Comparison of ENCODE assay signal across 22 cellular contexts in genomic region chr3:10762116-10762515, GRCh38. TPM values are rescaled to one million over a fixed set of nuclear protein-coding genes. Genes with fewer than 3 reads are reported as not detected.
A peak's percentile ranks its signal among the peaks of the same experiment; 100 is the strongest.
DNase-seq lines count a peak whose midpoint lies in the region; ATAC-seq, FAIRE-seq and TF ChIP-seq lines count a peak whose summit lies in the region.
"Had no signal": no experiment of that assay in that cellular context is flagged by ENCODE, and none has a peak within 500 bp of the region (broad histone marks: within the 10 kb centered on the region; RNA-seq: fewer than 3 reads in every experiment).

No MANE protein-coding gene starts in this region.

- no TSS peak for BruUV-seq in HepG2 (replicated peaks; lab: Mats Ljungman, UMichigan)

- no peaks in the 10 kb centered on the region for H3K9me3 ChIP-seq in HepG2 (ENCODE audit: low read length)
- no peaks in the 10 kb centered on the region for H3K9me3 ChIP-seq in right lobe of liver
- H3K9me3 ChIP-seq in WERI-Rb-1 (ENCODE audit: severe bottlenecking), result no peaks in the 10 kb centered on the region
- H3K9me3 ChIP-seq: Caco-2 had no signal

- TF ChIP-seq POLR2A in HepG2 (IDR thresholded peaks at IDR 0.05; ENCODE audit: insufficient read depth in 1 of 2, low read depth in 2 of 2, low read length in 2 of 2) (no peak), right lobe of liver (IDR thresholded peaks at IDR 0.05) (no peak)

- no peaks in the 10 kb centered on the region for H3K36me3 ChIP-seq in HepG2 (replicated peaks in 1 of 2; ENCODE audit: control insufficient read depth in 1 of 2, insufficient read depth in 2 of 2, low read length in 2 of 2)
- no peaks in the 10 kb centered on the region for H3K36me3 ChIP-seq in right lobe of liver
- no peaks in the 10 kb centered on the region for H3K36me3 ChIP-seq in WERI-Rb-1

- no peak for TF ChIP-seq EP300 in HepG2 (IDR thresholded peaks at IDR 0.05; ENCODE audit: low read depth in 2 of 2, low read length in 2 of 2)
- no peak for TF ChIP-seq EP300 in HepG2 (CRISPR knock-in tag; IDR thresholded peaks at IDR 0.05; ENCODE audit: borderline replicate concordance)

- no peak overlapping the region for H3K9ac ChIP-seq in HepG2 (ENCODE audit: insufficient read depth, low read depth, low read length)
- H3K9ac ChIP-seq: KMS-11 had no signal

- FAIRE-seq in HepG2 (lab: Jason Lieb, UNC), result no peak
- no peak for FAIRE-seq in urothelium cell line (lab: Jason Lieb, UNC)
- FAIRE-seq: D721Med, G401.6, GM12891, GM19239, H54 had no signal

- no peak for DNase-seq in HepG2 (ENCODE audit: low spot score)
- DNase-seq in right lobe of liver, result no peak
- peak; percentile 28 for DNase-seq in WERI-Rb-1
- peak; percentile 20 for DNase-seq in mesenteric fat pad (ENCODE audit: low spot score)
- DNase-seq in urothelium cell line (ENCODE audit: low spot score), result no peak
- DNase-seq in stimulated activated CD4-positive, alpha-beta T cell treated with anti-CD3 and anti-CD28 coated beads, Interleukin-2, amount 100 ng/mL, for 24 hours, result no peak
- DNase-seq: C1 segment of cervical spinal cord; Caco-2; CD4-positive, CD25-positive, alpha-beta regulatory T cell; CD8-positive, alpha-beta memory T cell; HCEC 1CT; HFFc6 had no signal

- 0 out of 3 replicates have a peak, but pooled peaks have one; percentile 15 for ATAC-seq in HepG2
- no peak for ATAC-seq in right lobe of liver
- ATAC-seq in HG02678 (IDR thresholded peaks at IDR 0.05; ENCODE audit: unreplicated experiment), result no peak

- WGBS in HepG2 (ENCODE audit: low lambda C conversion rate), result 3% methylated on average over 5 of the region's 5 CpGs
- WGBS in right lobe of liver (ENCODE audit: insufficient coverage, low coverage, low lambda C conversion rate, missing lambda C conversion rate), result 0% methylated on average over 2 of the region's 5 CpGs

- in situ Hi-C loops in HepG2 (cut with HindIII; ENCODE audit: extremely low pct_ligation_motif_present, low pct_unique_long_range_greater_than_20kb), result no loop called here

- no peak overlapping the region for H3K4me2 ChIP-seq in HepG2 (ENCODE audit: low read depth, low read length)
- H3K4me2 ChIP-seq: KMS-11 had no signal

- H3K27ac ChIP-seq in HepG2 (ENCODE audit: extremely low read length, insufficient read depth, low read length), result no peak overlapping the region
- H3K27ac ChIP-seq in right lobe of liver, result no peak overlapping the region
- no peak overlapping the region for H3K27ac ChIP-seq in WERI-Rb-1
- H3K27ac ChIP-seq: 22Rv1, KMS-11 had no signal

- intact Hi-C loops in HepG2 (cut with micrococcal nuclease; ENCODE audit: unreplicated experiment) (no loop called here), right lobe of liver (cut with DNase I) (loop anchor here in 1 of 2 donors (10.0 kb wide), 1 partner anchor 113 kb away; no protein-coding TSS in a partner anchor)

- no peak for TF ChIP-seq RAD21 in HepG2 (CRISPR knock-in tag; IDR thresholded peaks at IDR 0.05)

- H4K20me1 ChIP-seq in HepG2 (ENCODE audit: insufficient read depth, low read length), result 0 out of 2 replicates have a peak, but pooled peaks cover 3% of the 10 kb centered on the region

- H3K4me1 ChIP-seq in HepG2 (ENCODE audit: insufficient read depth, low read length) (peaks cover 23% of the 10 kb centered on the region; the same call in 1 of the 2 replicates), right lobe of liver (no peaks in the 10 kb centered on the region)
- H3K4me1 ChIP-seq: Caco-2 had no signal

- H2AFZ ChIP-seq in HepG2 (ENCODE audit: low read length), result no peak overlapping the region

- H3K27me3 ChIP-seq in HepG2 (ENCODE audit: control insufficient read depth in 1 of 2, insufficient read depth in 2 of 2, low read length in 2 of 2) (peaks cover 0 to 21% of the 10 kb centered on the region in 2 experiments; a peak in 2 of 5 replicates), right lobe of liver (no peaks in the 10 kb centered on the region), WERI-Rb-1 (ENCODE audit: insufficient read depth, low read depth, severe bottlenecking) (peaks cover 6% of the 10 kb centered on the region)

- no peaks in the 10 kb centered on the region for H3K79me2 ChIP-seq in HepG2 (ENCODE audit: insufficient read depth, low read length)

- TF ChIP-seq CTCF in HepG2 (CRISPR knock-in tag; IDR thresholded peaks at IDR 0.05), result no peak
- no peak for TF ChIP-seq CTCF in right lobe of liver (IDR thresholded peaks at IDR 0.05)
- TF ChIP-seq CTCF in WERI-Rb-1 (IDR thresholded peaks at IDR 0.05; ENCODE audit: low read depth, low read length), result no peak

- H3K4me3 ChIP-seq in HepG2 (replicated peaks in 1 of 3; ENCODE audit: insufficient read depth in 1 of 3, low read depth in 2 of 3, low read length in 3 of 3) (no peak overlapping the region), right lobe of liver (no peak overlapping the region), WERI-Rb-1 (ENCODE audit: low read depth, low read length) (no peak overlapping the region)

- POLR2A ChIA-PET in HepG2 (lab: Yijun Ruan, JAX), result no interaction called here

- CTCF ChIA-PET in HepG2 (lab: Yijun Ruan, JAX; ENCODE audit: low intra/inter-chr PET ratio, low total read pairs), result no interaction called here

TF ChIP-seq in HepG2, 621 proteins besides CTCF, POLR2A, EP300 and RAD21:
- TF ChIP-seq REPIN1 (CRISPR knock-in tag; IDR thresholded peaks at IDR 0.05; ENCODE audit: borderline replicate concordance, low read depth), result no peak
- TF ChIP-seq SRF (IDR thresholded peaks at IDR 0.05; ENCODE audit: low read depth, low read length), result peak; percentile 37; the same call in 1 of the 2 replicates
- TF ChIP-seq ZNF24 (IDR thresholded peaks at IDR 0.05), result no peak
- no peak for TF ChIP-seq KDM5B (CRISPR knock-in tag; IDR thresholded peaks at IDR 0.05; ENCODE audit: borderline replicate concordance)

RNA-seq across cellular contexts. Expression of gene SLC6A11, which starts 53.9 kb away (rescaled TPM):
- total RNA-seq in HepG2 (2016; rRNA removed; fragmentation: Illumina TruSeq; extraction: Trizol), result 16.4 and 34.5 TPM in 2 replicates
- total RNA-seq in HepG2 (2016; cell fraction: cytosol; rRNA removed; fragmentation: Illumina TruSeq; extraction: Trizol; ENCODE audit: low read depth), result 3.6 and 3.7 TPM in 2 replicates
- 15.1 and 36.1 TPM in 2 replicates for total RNA-seq in HepG2 (2016; cell fraction: insoluble cytoplasmic fraction; rRNA removed; fragmentation: Illumina TruSeq; extraction: Trizol)
- 10.4 and 11.0 TPM in 2 replicates for total RNA-seq in HepG2 (2016; cell fraction: membrane; rRNA removed; fragmentation: Illumina TruSeq; extraction: Trizol)
- total RNA-seq in HepG2 (2016; cell fraction: nucleus; rRNA removed; fragmentation: Illumina TruSeq; extraction: Trizol), result 42.8 and 45.6 TPM in 2 replicates
- 17.9 and 30.4 TPM in 2 replicates for polyA plus RNA-seq in HepG2 (2011; rRNA removed)
- 11.3 and 15.1 TPM in 2 replicates for polyA plus RNA-seq in HepG2 (2011; cell fraction: cytosol; rRNA removed)
- polyA plus RNA-seq in HepG2 (2011; cell fraction: nucleus; rRNA removed), result 48.6 and 62.7 TPM in 2 replicates
- 10.5 and 12.6 TPM in 2 replicates for polyA plus RNA-seq in HepG2 (2012)
- 2.5 TPM in 2 replicates for polyA plus RNA-seq in HepG2 (2016; cell fraction: cytosol; fragmentation: Illumina TruSeq; extraction: Trizol; ENCODE audit: low read depth)
- polyA plus RNA-seq in HepG2 (2016; cell fraction: insoluble cytoplasmic fraction; fragmentation: Illumina TruSeq; extraction: Trizol; ENCODE audit: low read depth), result 11.9 and 14.6 TPM in 2 replicates
- 5.5 and 6.6 TPM in 2 replicates for polyA plus RNA-seq in HepG2 (2016; cell fraction: membrane; fragmentation: Illumina TruSeq; extraction: Trizol; ENCODE audit: low read depth)
- polyA plus RNA-seq in HepG2 (2016; cell fraction: nucleus; fragmentation: Illumina TruSeq; extraction: Trizol; ENCODE audit: insufficient read depth, low read depth), result 51.4 and 54.6 TPM in 2 replicates
- polyA minus RNA-seq in HepG2 (2011; rRNA and poly(A)+ RNA removed; ENCODE audit: low replicate concordance), result 0.02 and 26.3 TPM in 2 replicates
- polyA minus RNA-seq in HepG2 (2011; cell fraction: cytosol; rRNA and poly(A)+ RNA removed), result 7.0 and 11.0 TPM in 2 replicates
- 34.5 and 44.1 TPM in 2 replicates for polyA minus RNA-seq in HepG2 (2011; cell fraction: nucleus; rRNA and poly(A)+ RNA removed)
- under 1 TPM in 5 of 6 experiments, not detected in 1; 0.06 to 0.42 (median 0.12) TPM for total RNA-seq in right lobe of liver
- total RNA-seq in mesenteric fat pad, result not detected
- total RNA-seq: A673; Caco-2; CD4-positive, CD25-positive, alpha-beta regulatory T cell; CD8-positive, alpha-beta memory T cell had no signal
- polyA plus RNA-seq: AG04450; CD4-positive, CD25-positive, alpha-beta regulatory T cell; CD8-positive, alpha-beta memory T cell had no signal

Comparison
In these comparisons a context has a peak if more than half of its experiments do, and no peak if none do; other contexts are left out.
1. DNase-seq: peak in WERI-Rb-1 (single experiment) and mesenteric fat pad (single experiment); none in HepG2 (single experiment), right lobe of liver (0 of 3), urothelium cell line (single experiment) and stimulated activated CD4-positive, alpha-beta T cell treated with anti-CD3 and anti-CD28 coated beads, Interleukin-2, amount 100 ng/mL, for 24 hours (0 of 2).